Comparison of ENCODE assay signal across 28 cellular contexts in genomic region chr18:74661690-74662089, GRCh38.
"Had no signal": no experiment of that assay in that cellular context is flagged by ENCODE, and none has a peak within 500 bp of the region (broad histone marks: within the 10 kb centered on the region; RNA-seq: fewer than 3 reads in every experiment).

No MANE protein-coding gene starts in this region.

- H3K27me3 ChIP-seq: brain microvascular endothelial cell had no signal

- DNase-seq: activated CD4-positive, alpha-beta memory T cell treated with anti-CD3 and anti-CD28 coated beads, Interleukin-2, amount 10 ng/mL, durations not matched to agents 7 days and 5 days; activated CD4-positive, alpha-beta T cell treated with anti-CD3 and anti-CD28 coated beads for 36 hours; activated CD4-positive, alpha-beta T cell treated with anti-CD3 and anti-CD28 coated beads, Interleukin-2, amount 10 ng/mL, durations not matched to agents 24 days and 14 days; activated CD4-positive, CD25-positive, alpha-beta regulatory T cell; activated CD4-positive, CD25-positive, alpha-beta regulatory T cell treated with anti-CD3 and anti-CD28 coated beads, Interleukin-2, amount 50 U/mL, for 72 hours; activated CD8-positive, alpha-beta memory T cell treated with anti-CD3 and anti-CD28 coated beads, Interleukin-2, amount 50 U/mL, for 48 hours; activated effector memory CD4-positive, alpha-beta T cell treated with Interleukin-2 at 50 U/mL for 16 hours; activated gamma-delta T cell treated with Interleukin-2 at 50 U/mL for 16 hours; activated naive CD4-positive, alpha-beta T cell treated with anti-CD3 and anti-CD28 coated beads, Interleukin-2, amount 50 U/mL, for 16 hours; activated naive CD4-positive, alpha-beta T cell treated with Interleukin-2 at 50 U/mL for 16 hours; activated T-cell treated with anti-CD3 and anti-CD28 coated beads for 4 hours; activated T-cell treated with anti-CD3 and anti-CD28 coated beads, Interleukin-2, amount 50 U/mL, for 24 hours; activated T-cell treated with anti-CD3 and anti-CD28 coated beads, Interleukin-2, amount 50 U/mL, for 72 hours; amniotic stem cell; anterior cingulate cortex; brain microvascular endothelial cell; caudate nucleus; cortex of kidney; dermis blood vessel endothelial cell; effector CD8-positive, alpha-beta T cell; foreskin fibroblast; head of caudate nucleus; T-helper 2 cell had no signal

- H3K27ac Mint-ChIP-seq: activated CD4-positive, alpha-beta memory T cell treated with anti-CD3 and anti-CD28 coated beads, Interleukin-2, amount 10 ng/mL, durations not matched to agents 7 days and 5 days; activated CD4-positive, alpha-beta T cell treated with anti-CD3 and anti-CD28 coated beads for 36 hours; activated CD4-positive, alpha-beta T cell treated with anti-CD3 and anti-CD28 coated beads, Interleukin-2, amount 10 ng/mL, durations not matched to agents 24 days and 14 days; activated naive CD8-positive, alpha-beta T cell; activated T-cell treated with anti-CD3 and anti-CD28 coated beads, Interleukin-2, amount 50 U/mL, for 24 hours; activated T-cell treated with anti-CD3 and anti-CD28 coated beads, Interleukin-2, amount 50 U/mL, for 72 hours had no signal

- H3K27me3 Mint-ChIP-seq: activated CD4-positive, alpha-beta memory T cell treated with anti-CD3 and anti-CD28 coated beads, Interleukin-2, amount 10 ng/mL, durations not matched to agents 7 days and 5 days; activated CD4-positive, alpha-beta T cell treated with anti-CD3 and anti-CD28 coated beads for 36 hours; activated CD4-positive, alpha-beta T cell treated with anti-CD3 and anti-CD28 coated beads, Interleukin-2, amount 10 ng/mL, durations not matched to agents 24 days and 14 days; activated naive CD8-positive, alpha-beta T cell; activated T-cell treated with anti-CD3 and anti-CD28 coated beads, Interleukin-2, amount 50 U/mL, for 24 hours had no signal

- FAIRE-seq: astrocyte, bronchial epithelial cell, endometrium had no signal

- H3K9me3 Mint-ChIP-seq: activated CD4-positive, alpha-beta memory T cell treated with anti-CD3 and anti-CD28 coated beads, Interleukin-2, amount 10 ng/mL, durations not matched to agents 7 days and 5 days; activated CD4-positive, alpha-beta T cell treated with anti-CD3 and anti-CD28 coated beads, Interleukin-2, amount 10 ng/mL, durations not matched to agents 24 days and 14 days; activated T-cell treated with anti-CD3 and anti-CD28 coated beads, Interleukin-2, amount 50 U/mL, for 24 hours; activated T-cell treated with anti-CD3 and anti-CD28 coated beads, Interleukin-2, amount 50 U/mL, for 72 hours had no signal

- H3K36me3 ChIP-seq: brain microvascular endothelial cell had no signal

- H3K4me1 Mint-ChIP-seq: activated CD4-positive, alpha-beta T cell treated with anti-CD3 and anti-CD28 coated beads for 36 hours; activated CD4-positive, alpha-beta T cell treated with anti-CD3 and anti-CD28 coated beads, Interleukin-2, amount 10 ng/mL, durations not matched to agents 24 days and 14 days had no signal

- ATAC-seq: activated CD4-positive, alpha-beta T cell treated with anti-CD3 and anti-CD28 coated beads for 36 hours; activated T-cell treated with anti-CD3 and anti-CD28 coated beads, Interleukin-2, amount 50 U/mL, for 72 hours; esophagus mucosa had no signal

- H3K4me3 Mint-ChIP-seq: activated CD4-positive, alpha-beta memory T cell treated with anti-CD3 and anti-CD28 coated beads, Interleukin-2, amount 10 ng/mL, durations not matched to agents 7 days and 5 days; activated CD4-positive, alpha-beta T cell treated with anti-CD3 and anti-CD28 coated beads for 36 hours; activated CD4-positive, alpha-beta T cell treated with anti-CD3 and anti-CD28 coated beads, Interleukin-2, amount 10 ng/mL, durations not matched to agents 24 days and 14 days; activated naive CD8-positive, alpha-beta T cell; activated T-cell treated with anti-CD3 and anti-CD28 coated beads, Interleukin-2, amount 50 U/mL, for 24 hours; activated T-cell treated with anti-CD3 and anti-CD28 coated beads, Interleukin-2, amount 50 U/mL, for 72 hours had no signal

- H3K27ac ChIP-seq: brain microvascular endothelial cell had no signal
